8 cellular contexts compared by ENCODE assay signal in the genomic region with DNA sequence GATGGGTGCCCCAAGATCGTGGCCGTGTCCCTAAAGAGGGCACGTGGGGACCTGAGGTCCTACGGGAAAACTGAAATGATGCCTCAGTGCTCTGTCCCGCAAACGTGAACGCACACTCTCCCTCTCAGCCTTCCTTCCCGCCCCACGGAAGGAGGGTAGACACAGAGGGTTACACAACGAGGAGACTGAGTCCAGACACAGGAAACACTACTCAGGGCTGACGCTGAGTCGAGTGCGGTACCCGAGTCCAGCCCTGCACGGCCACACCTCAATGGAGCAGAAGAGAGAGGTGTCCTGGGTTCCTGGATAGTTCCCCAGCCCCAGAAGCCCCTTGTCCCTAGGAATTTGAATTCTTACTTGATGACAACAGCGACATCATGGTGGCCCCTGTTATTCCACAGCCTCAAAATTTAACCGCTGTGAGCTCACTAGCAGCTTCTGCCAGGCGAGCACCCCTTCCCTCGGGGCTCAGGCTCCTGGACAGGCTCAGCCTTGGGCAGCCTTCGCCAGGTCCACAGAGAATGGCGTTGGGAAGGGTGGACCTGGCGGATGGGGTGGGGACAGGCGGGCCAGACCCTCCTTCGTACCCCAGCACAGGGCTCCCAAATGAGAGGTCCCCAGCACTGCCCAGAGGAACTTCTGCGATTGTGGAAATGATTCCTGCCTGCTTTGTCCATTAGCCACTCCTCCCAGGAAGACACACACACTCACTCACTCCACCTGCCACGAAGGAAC. TPM values are rescaled to one million over a fixed set of nuclear protein-coding genes. Genes with fewer than 3 reads are reported as not detected.
DNase-seq lines count a peak whose midpoint lies in the region; ATAC-seq and TF ChIP-seq lines count a peak whose summit lies in the region.

No MANE protein-coding gene starts in this region.

- H3K9me3 ChIP-seq in osteoblast (ENCODE audit: low read depth, low read length) = no peaks in the 10 kb centered on the region

- CTCF ChIA-PET in activated CD8-positive, alpha-beta memory T cell treated with anti-CD3 and anti-CD28 coated beads, Interleukin-2, amount 10 ng/mL, durations not matched to agents 7 days and 5 days (lab: Charles Lee) = interaction anchor here (1.3 to 8.2 kb wide), 13 partner anchors 9 to 272 kb away, joined by 3 to 99 read pairs (median 12); partner anchors contain the start of genes CAPN10 and GPR35

- H3K4me1 ChIP-seq in osteoblast (ENCODE audit: insufficient read depth, low read length) = peaks cover 25% of the 10 kb centered on the region

- H3K4me2 ChIP-seq in osteoblast (ENCODE audit: insufficient read depth, low read length) = peak overlapping the region; percentile 96

- peak overlapping the region; percentile 91 for H3K4me3 Mint-ChIP-seq in activated CD8-positive, alpha-beta memory T cell treated with anti-CD3 and anti-CD28 coated beads, Interleukin-2, amount 10 ng/mL, durations not matched to agents 7 days and 5 days

- DNase-seq in stimulated activated CD4-positive, alpha-beta T cell treated with anti-CD3 and anti-CD28 coated beads, Interleukin-2, amount 100 ng/mL, for 24 hours = peak; percentile 35
- DNase-seq in stimulated activated CD4-positive, alpha-beta T cell treated with anti-CD3 and anti-CD28 coated beads, Interleukin-2, amount 100 ng/mL, for 48 hours = no peak
- DNase-seq in activated CD8-positive, alpha-beta memory T cell treated with anti-CD3 and anti-CD28 coated beads, Interleukin-2, amount 10 ng/mL, durations not matched to agents 7 days and 5 days = peak; percentile 63
- peak; percentile 27 for DNase-seq in fibroblast of mammary gland (ENCODE audit: low read depth)
- peak; percentile 54 for DNase-seq in osteoblast (ENCODE audit: insufficient read length, low spot score, missing footprints)
- no peak for DNase-seq in GM10266 (ENCODE audit: extremely low spot score)
- no peak for DNase-seq in NCI-H2196 treated with DMSO at 0.1 percent for 48 hours (lab: John Stamatoyannopoulos, UW; ENCODE audit: unreplicated experiment)

- no peaks in the 10 kb centered on the region for H4K20me1 ChIP-seq in osteoblast (ENCODE audit: insufficient read depth, low read length)

- no peaks in the 10 kb centered on the region for H3K9me3 Mint-ChIP-seq in activated CD8-positive, alpha-beta memory T cell treated with anti-CD3 and anti-CD28 coated beads, Interleukin-2, amount 10 ng/mL, durations not matched to agents 7 days and 5 days (ENCODE audit: low read depth)

- ATAC-seq in activated CD8-positive, alpha-beta memory T cell treated with anti-CD3 and anti-CD28 coated beads, Interleukin-2, amount 10 ng/mL, durations not matched to agents 7 days and 5 days = no peak
- ATAC-seq in HG03097 (IDR thresholded peaks at IDR 0.05; ENCODE audit: low FRiP score, unreplicated experiment) = no peak

- no peaks in the 10 kb centered on the region for H3K27me3 ChIP-seq in osteoblast (ENCODE audit: insufficient read depth, low read length)

- H3K27me3 Mint-ChIP-seq in activated CD8-positive, alpha-beta memory T cell treated with anti-CD3 and anti-CD28 coated beads, Interleukin-2, amount 10 ng/mL, durations not matched to agents 7 days and 5 days = no peaks in the 10 kb centered on the region

- peak overlapping the region; percentile 87 for H2AFZ ChIP-seq in osteoblast (ENCODE audit: low read length)

- H3K4me3 ChIP-seq in fibroblast of mammary gland (ENCODE audit: control insufficient read depth, low read depth, low read length) (peak overlapping the region; percentile 52), osteoblast (ENCODE audit: insufficient read depth, low read length) (peak overlapping the region; percentile 81)

- H3K4me1 Mint-ChIP-seq in activated CD8-positive, alpha-beta memory T cell treated with anti-CD3 and anti-CD28 coated beads, Interleukin-2, amount 10 ng/mL, durations not matched to agents 7 days and 5 days = peaks cover 69% of the 10 kb centered on the region

- peaks cover 3% of the 10 kb centered on the region for H3K36me3 ChIP-seq in osteoblast (ENCODE audit: insufficient read depth, low read length)

- H3K36me3 Mint-ChIP-seq in activated CD8-positive, alpha-beta memory T cell treated with anti-CD3 and anti-CD28 coated beads, Interleukin-2, amount 10 ng/mL, durations not matched to agents 7 days and 5 days = peaks cover 33% of the 10 kb centered on the region

- no peak overlapping the region for H3K27ac ChIP-seq in osteoblast (ENCODE audit: low read depth, low read length)

- TF ChIP-seq CTCF in fibroblast of mammary gland (conservative IDR thresholded peaks at IDR 0.05; ENCODE audit: control insufficient read depth, insufficient read depth, low read depth, low read length) (no peak), osteoblast (IDR thresholded peaks at IDR 0.05; ENCODE audit: extremely low read depth, low read depth, low read length) (no peak), GM10266 (IDR thresholded peaks at IDR 0.05; ENCODE audit: control insufficient read depth, insufficient read depth, low read depth, missing control alignments) (no peak)

- peak overlapping the region; percentile 87 for H3K27ac Mint-ChIP-seq in activated CD8-positive, alpha-beta memory T cell treated with anti-CD3 and anti-CD28 coated beads, Interleukin-2, amount 10 ng/mL, durations not matched to agents 7 days and 5 days

- peaks cover 13% of the 10 kb centered on the region for H3K79me2 ChIP-seq in osteoblast (ENCODE audit: insufficient read depth, low read length)

RNA-seq across cellular contexts. Expression of gene RNPEPL1, which starts 1.0 kb away (rescaled TPM):
- total RNA-seq in activated CD8-positive, alpha-beta memory T cell treated with anti-CD3 and anti-CD28 coated beads, Interleukin-2, amount 10 ng/mL, durations not matched to agents 7 days and 5 days = 100 to 1,000 TPM; 101 to 152 TPM
- 13.0 and 14.7 TPM in 2 replicates for total RNA-seq in osteoblast

RNA-seq across cellular contexts. Expression of gene DUSP28, which starts 7.1 kb away (rescaled TPM):
- 10 to 100 TPM; 10.0 to 10.1 TPM for total RNA-seq in activated CD8-positive, alpha-beta memory T cell treated with anti-CD3 and anti-CD28 coated beads, Interleukin-2, amount 10 ng/mL, durations not matched to agents 7 days and 5 days
- total RNA-seq in osteoblast = 3.2 and 4.7 TPM in 2 replicates

RNA-seq across cellular contexts. Expression of gene ANKMY1, which starts 9.5 kb away (rescaled TPM):
- total RNA-seq in activated CD8-positive, alpha-beta memory T cell treated with anti-CD3 and anti-CD28 coated beads, Interleukin-2, amount 10 ng/mL, durations not matched to agents 7 days and 5 days = 10 to 100 TPM; 21.3 to 33.5 TPM
- total RNA-seq in osteoblast = 11.2 and 11.5 TPM in 2 replicates

RNA-seq across cellular contexts. Expression of gene CAPN10, which starts 19.2 kb away (rescaled TPM):
- 10 to 100 TPM; 54.0 to 75.8 TPM for total RNA-seq in activated CD8-positive, alpha-beta memory T cell treated with anti-CD3 and anti-CD28 coated beads, Interleukin-2, amount 10 ng/mL, durations not matched to agents 7 days and 5 days
- total RNA-seq in osteoblast = 21.0 and 22.1 TPM in 2 replicates

RNA-seq across cellular contexts. Expression of gene GPR35, which starts 58.0 kb away (rescaled TPM):
- 10 to 100 TPM; 14.4 to 35.4 TPM for total RNA-seq in activated CD8-positive, alpha-beta memory T cell treated with anti-CD3 and anti-CD28 coated beads, Interleukin-2, amount 10 ng/mL, durations not matched to agents 7 days and 5 days
- 1.1 and 1.5 TPM in 2 replicates for total RNA-seq in osteoblast

Comparison
In these comparisons a context has a peak if more than half of its experiments do, and no peak if none do; other contexts are left out.
1. DNase-seq: peak in stimulated activated CD4-positive, alpha-beta T cell treated with anti-CD3 and anti-CD28 coated beads, Interleukin-2, amount 100 ng/mL, for 24 hours (2 of 2), activated CD8-positive, alpha-beta memory T cell treated with anti-CD3 and anti-CD28 coated beads, Interleukin-2, amount 10 ng/mL, durations not matched to agents 7 days and 5 days (single experiment), fibroblast of mammary gland (single experiment) and osteoblast (single experiment); none in stimulated activated CD4-positive, alpha-beta T cell treated with anti-CD3 and anti-CD28 coated beads, Interleukin-2, amount 100 ng/mL, for 48 hours (0 of 2), GM10266 (single experiment) and NCI-H2196 treated with DMSO at 0.1 percent for 48 hours (single experiment).